Comparison of ENCODE assay signal across 15 cellular contexts in genomic region chr9:136081113-136081825, GRCh38. TPM values are rescaled to one million over a fixed set of nuclear protein-coding genes. Genes with fewer than 3 reads are reported as not detected.
DNase-seq lines count a peak whose midpoint lies in the region; FAIRE-seq and TF ChIP-seq lines count a peak whose summit lies in the region.
"Had no signal": no experiment of that assay in that cellular context is flagged by ENCODE, and none has a peak within 500 bp of the region (broad histone marks: within the 10 kb centered on the region; RNA-seq: fewer than 3 reads in every experiment).

No MANE protein-coding gene starts in this region.

- CTCF ChIA-PET in PC-9 (lab: Charles Lee), result no interaction called here

- H3K9me3 ChIP-seq in SJCRH30 (replicated peaks), result no peaks in the 10 kb centered on the region
- no peaks in the 10 kb centered on the region for H3K9me3 ChIP-seq in muscle layer of colon (ENCODE audit: low read length)
- H3K9me3 ChIP-seq in PC-9 (ENCODE audit: insufficient read depth, low read depth), result no peaks in the 10 kb centered on the region
- H3K9me3 ChIP-seq: ovary had no signal

- H3K9me2 ChIP-seq in PC-9 (ENCODE audit: insufficient read depth), result no peaks in the 10 kb centered on the region

- in situ Hi-C loops in KBM-7 (cut with MboI; ENCODE audit: low pct_unique_long_range_greater_than_20kb, low sequenced_read_pairs), result no loop called here

- peaks cover 68% of the 10 kb centered on the region for H3K4me1 Mint-ChIP-seq in CD14-positive monocyte

- peaks cover 5% of the 10 kb centered on the region; the same call in 1 of the 2 replicates for H3F3A ChIP-seq in PC-9 (ENCODE audit: insufficient read depth, low read depth)

- H3K27me3 Mint-ChIP-seq in CD14-positive monocyte (ENCODE audit: low read depth in 3 of 3), result peaks cover 0 to 6% (median 0%) of the 10 kb centered on the region in 3 donors

- POLR2A ChIA-PET in PC-9 (lab: Charles Lee; ENCODE audit: unreplicated experiment), result interaction anchor here (0.7 kb wide), 1 partner anchor 91 kb away, joined by 7 read pairs; no protein-coding TSS in a partner anchor

- H3K27ac Mint-ChIP-seq in CD14-positive monocyte, result no peak overlapping the region
- H3K27ac Mint-ChIP-seq: CD8-positive, alpha-beta T cell had no signal

- H4K20me1 ChIP-seq in PC-9 (ENCODE audit: insufficient read depth), result peaks cover 45% of the 10 kb centered on the region

- DNase-seq in CD14-positive monocyte (ENCODE audit: low spot score) (peak; percentile 33), HuH-7.5 (ENCODE audit: low spot score) (peak; percentile 4), SJCRH30 (peak; percentile 85 to 94), PC-9 (no peak), GM19239 (ENCODE audit: insufficient read length, low spot score) (no peak), KBM-7 (no peak), head of caudate nucleus (no peak)
- DNase-seq: effector memory CD4-positive, alpha-beta T cell; stimulated activated CD4-positive, alpha-beta T cell treated with anti-CD3 and anti-CD28 coated beads, Interleukin-2, amount 100 ng/mL, for 48 hours; stimulated activated naive CD4-positive, alpha-beta T cell treated with Interleukin-2 at 50 U/mL for 16 hours had no signal

- TF ChIP-seq CTCF in CD14-positive monocyte (IDR thresholded peaks at IDR 0.05) (no peak), PC-9 (conservative IDR thresholded peaks at IDR 0.05) (no peak)

- H3K4me2 ChIP-seq in PC-9, result no peak overlapping the region

- no peak overlapping the region for H2AFZ ChIP-seq in PC-9

- H3K4me3 Mint-ChIP-seq in CD14-positive monocyte, result no peak overlapping the region
- H3K4me3 Mint-ChIP-seq: CD8-positive, alpha-beta T cell had no signal

- peaks cover 0 to under 1% (median 0%) of the 10 kb centered on the region in 7 donors for H3K9me3 Mint-ChIP-seq in CD14-positive monocyte
- H3K9me3 Mint-ChIP-seq: CD8-positive, alpha-beta T cell had no signal

- peaks cover 22 to 38% of the 10 kb centered on the region in 2 donors for H3K36me3 Mint-ChIP-seq in CD14-positive monocyte

- H3K27ac ChIP-seq in SJCRH30 (no peak overlapping the region), muscle layer of colon (ENCODE audit: low read depth, low read length) (peak overlapping the region; percentile 76), PC-9 (no peak overlapping the region)
- H3K27ac ChIP-seq: ovary had no signal

- no peak overlapping the region for H3K9ac ChIP-seq in muscle layer of colon (ENCODE audit: low read length)

- FAIRE-seq in GM19239 (lab: Jason Lieb, UNC), result no peak
- FAIRE-seq: astrocyte, H54 had no signal

- H3K79me2 ChIP-seq in PC-9 (ENCODE audit: low read depth), result 0 out of 2 replicates have a peak, but pooled peaks cover 4% of the 10 kb centered on the region

- H3K4me1 ChIP-seq in SJCRH30, result peaks cover 29% of the 10 kb centered on the region
- H3K4me1 ChIP-seq in muscle layer of colon (ENCODE audit: insufficient read depth, low read length), result peaks cover 82% of the 10 kb centered on the region
- peaks cover 13% of the 10 kb centered on the region; the same call in 1 of the 2 replicates for H3K4me1 ChIP-seq in PC-9 (replicated peaks; ENCODE audit: insufficient read depth)

- H3K27me3 ChIP-seq in SJCRH30 (no peaks in the 10 kb centered on the region), muscle layer of colon (ENCODE audit: control insufficient read depth in 1 of 2, insufficient read depth in 2 of 2, low read length in 2 of 2) (no peaks in the 10 kb centered on the region), PC-9 (ENCODE audit: insufficient read depth, low read depth) (no peaks in the 10 kb centered on the region)
- H3K27me3 ChIP-seq: ovary had no signal

- intact Hi-C loops in CD14-positive monocyte (cut with micrococcal nuclease) (no loop called here), PC-9 (cut with micrococcal nuclease; ENCODE audit: unreplicated experiment) (no loop called here), head of caudate nucleus (cut with DNase I) (no loop called here)

- H3K36me3 ChIP-seq in SJCRH30 (no peaks in the 10 kb centered on the region), muscle layer of colon (ENCODE audit: insufficient read depth, low read length) (peaks cover 3% of the 10 kb centered on the region), PC-9 (ENCODE audit: low read depth) (no peaks in the 10 kb centered on the region)
- H3K36me3 ChIP-seq: ovary had no signal

- H3K4me3 ChIP-seq in SJCRH30 (no peak overlapping the region), muscle layer of colon (ENCODE audit: low read depth in 1 of 2, low read length in 2 of 2) (peak overlapping the region in 1 of 2 donors; percentile 43), PC-9 (no peak overlapping the region)
- H3K4me3 ChIP-seq: ovary had no signal

- no TSS peak for BruUV-seq in PC-9 (replicated peaks; lab: Mats Ljungman, UMichigan)

RNA-seq across cellular contexts. Expression of gene NACC2, which starts 13.8 kb away (rescaled TPM):
- polyA plus RNA-seq in CD14-positive monocyte, result 1 to 10 TPM; 8.1 to 8.7 TPM
- 3.6 and 4.4 TPM in 2 replicates for total RNA-seq in SJCRH30 (2014; rRNA removed; shearing (Covaris generic))
- total RNA-seq in PC-9 (2021), result 22.4 and 23.8 TPM in 2 replicates

RNA-seq across cellular contexts. Expression of gene TMEM250, which starts 37.4 kb away (rescaled TPM):
- 10 to 100 TPM; 30.9 to 38.0 TPM for polyA plus RNA-seq in CD14-positive monocyte
- total RNA-seq in SJCRH30 (2014; rRNA removed; shearing (Covaris generic)), result 31.8 and 34.0 TPM in 2 replicates
- 73.8 and 75.3 TPM in 2 replicates for total RNA-seq in PC-9 (2021)

Comparison
In these comparisons a context has a peak if more than half of its experiments do, and no peak if none do; other contexts are left out.
1. DNase-seq: peak in CD14-positive monocyte (single experiment), HuH-7.5 (single experiment) and SJCRH30 (2 of 2); none in PC-9 (0 of 2), GM19239 (single experiment), KBM-7 (single experiment) and head of caudate nucleus (0 of 42).